Comparison of ENCODE assay signal across 8 cellular contexts in genomic region chr2:176001903-176002683, GRCh38. TPM values are rescaled to one million over a fixed set of nuclear protein-coding genes. Genes with fewer than 3 reads are reported as not detected.
DNase-seq lines count a peak whose midpoint lies in the region; ATAC-seq lines count a peak whose summit lies in the region.

LNPK (minus strand) TSS chr2:176002267; CDS start chr2:175995584, 6,683 bp downstream.

- DNase-seq in DMS 273 treated with DMSO at 0.1 percent for 48 hours (lab: John Stamatoyannopoulos, UW): peak; percentile 81
- DNase-seq in OCI-M2 (lab: John Stamatoyannopoulos, UW; ENCODE audit: unreplicated experiment): peak; percentile 62
- DNase-seq in activated T-cell treated with anti-CD3 and anti-CD28 coated beads for 4 hours: peak; percentile 87
- DNase-seq in epithelial cell of prostate (ENCODE audit: low read depth, low spot score): peak; percentile 49
- peak; percentile 94 for DNase-seq in stimulated activated CD8-positive, alpha-beta memory T cell treated with anti-CD3 and anti-CD28 coated beads, Interleukin-4, amount 100 ng/mL, for 48 hours

- no peaks in the 10 kb centered on the region for H3K9me3 ChIP-seq in mucosa of rectum (ENCODE audit: control insufficient read depth in 2 of 2, low read length in 2 of 2)

- H3K27me3 Mint-ChIP-seq in IgD-negative memory B cell: no peaks in the 10 kb centered on the region

- H3K4me3 ChIP-seq in mucosa of rectum (ENCODE audit: low read length in 2 of 2): peak within 1 kb of the TSS; percentile 84 to 96

- H3K27ac ChIP-seq in epithelial cell of prostate: peak within 1 kb of the TSS; percentile 59
- H3K27ac ChIP-seq in mucosa of rectum (ENCODE audit: low read depth in 2 of 2, low read length in 2 of 2): peak within 1 kb of the TSS; percentile 85 to 89

- H3K4me1 Mint-ChIP-seq in IgD-negative memory B cell: peaks cover 15 to 20% (median 20%) of the 10 kb centered on the region in 3 donors

- peak within 1 kb of the TSS; percentile 87 to 88 for H3K9ac ChIP-seq in mucosa of rectum (ENCODE audit: low read depth in 1 of 2, low read length in 2 of 2)

- H3K4me3 Mint-ChIP-seq in IgD-negative memory B cell: peak within 1 kb of the TSS; percentile 90 to 97 (median 93)

- H3K4me1 ChIP-seq in mucosa of rectum (ENCODE audit: control insufficient read depth in 2 of 2, insufficient read depth in 2 of 2, low read length in 2 of 2): peaks cover 17 to 22% of the 10 kb centered on the region in 2 donors

- no peaks in the 10 kb centered on the region for H3K9me3 Mint-ChIP-seq in IgD-negative memory B cell

- peak within 1 kb of the TSS; percentile 73 to 93 (median 91) for H3K27ac Mint-ChIP-seq in IgD-negative memory B cell

- H3K36me3 Mint-ChIP-seq in IgD-negative memory B cell: peaks cover 2% of the 10 kb centered on the region

- peak; percentile 88 for ATAC-seq in GM21529 (IDR thresholded peaks at IDR 0.05; ENCODE audit: unreplicated experiment)

- no peaks in the 10 kb centered on the region for H3K36me3 ChIP-seq in mucosa of rectum (ENCODE audit: control insufficient read depth in 2 of 2, insufficient read depth in 2 of 2, low read length in 2 of 2)

- H3K27me3 ChIP-seq in mucosa of rectum (ENCODE audit: control insufficient read depth in 2 of 2, insufficient read depth in 2 of 2, low read length in 2 of 2): no peaks in the 10 kb centered on the region

RNA-seq across cellular contexts. Expression of gene LNPK, which starts in this region (rescaled TPM):
- polyA plus RNA-seq in IgD-negative memory B cell: 10.4 TPM

Comparison
In these comparisons a context has a peak if more than half of its experiments do, and no peak if none do; other contexts are left out.
1. Peak in every context shown above with its lines: DNase-seq, ATAC-seq, H3K4me3 ChIP-seq and H3K27ac ChIP-seq.